ENCODE assay signal across 10 cellular contexts in the genomic region with DNA sequence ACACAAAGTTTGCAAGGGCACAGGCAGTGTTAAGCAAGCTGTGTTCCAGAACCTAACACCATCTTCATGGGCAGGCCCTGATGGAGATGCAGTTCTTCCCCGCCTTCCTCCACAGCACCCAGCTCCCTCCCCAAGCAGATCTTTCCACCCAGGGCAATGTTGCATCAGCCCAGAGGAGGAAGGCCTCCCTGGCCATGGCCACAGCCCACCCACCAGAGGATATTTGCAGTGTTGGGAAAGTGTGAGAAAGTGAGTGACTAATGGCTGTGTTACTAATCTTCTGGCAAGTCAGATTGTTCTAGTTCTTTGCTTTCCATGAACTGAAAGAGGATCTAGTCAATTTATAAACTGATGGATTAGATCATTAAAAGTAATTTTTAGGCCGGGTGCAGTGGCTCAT. TPM values are rescaled to one million over a fixed set of nuclear protein-coding genes. Genes with fewer than 3 reads are reported as not detected.
DNase-seq lines count a peak whose midpoint lies in the region; ATAC-seq and TF ChIP-seq lines count a peak whose summit lies in the region.
"Had no signal": no experiment of that assay in that cellular context is flagged by ENCODE, and none has a peak within 500 bp of the region (broad histone marks: within the 10 kb centered on the region; RNA-seq: fewer than 3 reads in every experiment).

No MANE protein-coding gene starts in this region.

- no peaks in the 10 kb centered on the region for H3K9me3 Mint-ChIP-seq in activated CD8-positive, alpha-beta T cell treated with anti-CD3 and anti-CD28 coated beads for 36 hours
- no peaks in the 10 kb centered on the region for H3K9me3 Mint-ChIP-seq in activated CD8-positive, alpha-beta T cell treated with anti-CD3 and anti-CD28 coated beads, Interleukin-2, amount 10 ng/mL, durations not matched to agents 7 days and 5 days (ENCODE audit: insufficient read depth)
- H3K9me3 Mint-ChIP-seq: brain had no signal

- H3K27ac Mint-ChIP-seq in activated CD8-positive, alpha-beta T cell treated with anti-CD3 and anti-CD28 coated beads for 36 hours: peak overlapping the region; percentile 65
- no peak overlapping the region for H3K27ac Mint-ChIP-seq in activated CD8-positive, alpha-beta T cell treated with anti-CD3 and anti-CD28 coated beads, Interleukin-2, amount 10 ng/mL, durations not matched to agents 7 days and 5 days
- H3K27ac Mint-ChIP-seq: brain had no signal

- H3K4me3 Mint-ChIP-seq in activated CD8-positive, alpha-beta T cell treated with anti-CD3 and anti-CD28 coated beads for 36 hours: no peak overlapping the region
- H3K4me3 Mint-ChIP-seq in activated CD8-positive, alpha-beta T cell treated with anti-CD3 and anti-CD28 coated beads, Interleukin-2, amount 10 ng/mL, durations not matched to agents 7 days and 5 days: no peak overlapping the region
- H3K4me3 Mint-ChIP-seq: brain had no signal

- H3K4me1 Mint-ChIP-seq in activated CD8-positive, alpha-beta T cell treated with anti-CD3 and anti-CD28 coated beads for 36 hours (ENCODE audit: low read depth): peaks cover 22% of the 10 kb centered on the region
- peaks cover 23% of the 10 kb centered on the region for H3K4me1 Mint-ChIP-seq in activated CD8-positive, alpha-beta T cell treated with anti-CD3 and anti-CD28 coated beads, Interleukin-2, amount 10 ng/mL, durations not matched to agents 7 days and 5 days (ENCODE audit: low read depth)

- peak; percentile 80 for ATAC-seq in activated CD8-positive, alpha-beta T cell treated with anti-CD3 and anti-CD28 coated beads for 36 hours
- no peak for ATAC-seq in activated CD8-positive, alpha-beta T cell treated with anti-CD3 and anti-CD28 coated beads, Interleukin-2, amount 10 ng/mL, durations not matched to agents 7 days and 5 days
- ATAC-seq in GM18858 (IDR thresholded peaks at IDR 0.05; ENCODE audit: unreplicated experiment): no peak

- H3K27me3 Mint-ChIP-seq in activated CD8-positive, alpha-beta T cell treated with anti-CD3 and anti-CD28 coated beads for 36 hours: no peaks in the 10 kb centered on the region
- H3K27me3 Mint-ChIP-seq in activated CD8-positive, alpha-beta T cell treated with anti-CD3 and anti-CD28 coated beads, Interleukin-2, amount 10 ng/mL, durations not matched to agents 7 days and 5 days (ENCODE audit: low read depth): no peaks in the 10 kb centered on the region

- DNase-seq in activated CD8-positive, alpha-beta T cell treated with anti-CD3 and anti-CD28 coated beads for 36 hours: peak; percentile 61
- no peak for DNase-seq in activated CD8-positive, alpha-beta T cell treated with anti-CD3 and anti-CD28 coated beads, Interleukin-2, amount 10 ng/mL, durations not matched to agents 7 days and 5 days
- peak; percentile 23 to 47 for DNase-seq in activated CD4-positive, alpha-beta T cell treated with anti-CD3 and anti-CD28 coated beads, Interleukin-2, amount 50 U/mL, for 48 hours
- DNase-seq in hepatic stellate cell (ENCODE audit: low spot score) (peak; percentile 44), epidermal melanocyte (ENCODE audit: insufficient read length, low spot score) (no peak), LoVo (ENCODE audit: low spot score) (no peak)
- peak; percentile 14 for DNase-seq in stimulated activated CD8-positive, alpha-beta memory T cell treated with anti-CD3 and anti-CD28 coated beads, Interleukin-4, amount 100 ng/mL, for 24 hours (ENCODE audit: low read depth)
- DNase-seq: T1000 had no signal

- intact Hi-C loops in activated CD8-positive, alpha-beta T cell treated with anti-CD3 and anti-CD28 coated beads for 36 hours (cut with micrococcal nuclease): no loop called here

- CTCF ChIA-PET in activated CD8-positive, alpha-beta T cell treated with anti-CD3 and anti-CD28 coated beads for 36 hours (lab: Charles Lee): no interaction called here
- CTCF ChIA-PET in activated CD8-positive, alpha-beta T cell treated with anti-CD3 and anti-CD28 coated beads, Interleukin-2, amount 10 ng/mL, durations not matched to agents 7 days and 5 days (lab: Charles Lee): no interaction called here

- POLR2A ChIA-PET in activated CD8-positive, alpha-beta T cell treated with anti-CD3 and anti-CD28 coated beads for 36 hours (lab: Charles Lee): interaction anchor here (0.7 kb wide), 2 partner anchors 23 to 404 kb away, joined by 4 read pairs; no protein-coding TSS in a partner anchor
- POLR2A ChIA-PET in activated CD8-positive, alpha-beta T cell treated with anti-CD3 and anti-CD28 coated beads, Interleukin-2, amount 10 ng/mL, durations not matched to agents 7 days and 5 days (lab: Charles Lee): interaction anchor here (0.6 kb wide), 1 partner anchor 466 kb away, joined by 4 read pairs; a partner anchor contains a TSS

- H3K36me3 Mint-ChIP-seq in activated CD8-positive, alpha-beta T cell treated with anti-CD3 and anti-CD28 coated beads for 36 hours (ENCODE audit: low read depth): no peaks in the 10 kb centered on the region
- H3K36me3 Mint-ChIP-seq in activated CD8-positive, alpha-beta T cell treated with anti-CD3 and anti-CD28 coated beads, Interleukin-2, amount 10 ng/mL, durations not matched to agents 7 days and 5 days (ENCODE audit: low read depth): no peaks in the 10 kb centered on the region
- H3K36me3 Mint-ChIP-seq: brain had no signal

- TF ChIP-seq CTCF in activated CD8-positive, alpha-beta T cell treated with anti-CD3 and anti-CD28 coated beads for 36 hours (IDR thresholded peaks at IDR 0.05): no peak

RNA-seq across cellular contexts. Expression of a gene that starts 42.0 kb away (rescaled TPM):
- 10 to 100 TPM; 17.8 to 21.0 TPM for total RNA-seq in activated CD8-positive, alpha-beta T cell treated with anti-CD3 and anti-CD28 coated beads for 36 hours
- 10 to 100 TPM; 53.8 to 58.9 TPM for total RNA-seq in activated CD8-positive, alpha-beta T cell treated with anti-CD3 and anti-CD28 coated beads, Interleukin-2, amount 10 ng/mL, durations not matched to agents 7 days and 5 days

Comparison
In these comparisons a context has a peak if more than half of its experiments do, and no peak if none do; other contexts are left out.
1. DNase-seq: peak in activated CD8-positive, alpha-beta T cell treated with anti-CD3 and anti-CD28 coated beads for 36 hours (single experiment), activated CD4-positive, alpha-beta T cell treated with anti-CD3 and anti-CD28 coated beads, Interleukin-2, amount 50 U/mL, for 48 hours (2 of 2), hepatic stellate cell (single experiment) and stimulated activated CD8-positive, alpha-beta memory T cell treated with anti-CD3 and anti-CD28 coated beads, Interleukin-4, amount 100 ng/mL, for 24 hours (single experiment); none in activated CD8-positive, alpha-beta T cell treated with anti-CD3 and anti-CD28 coated beads, Interleukin-2, amount 10 ng/mL, durations not matched to agents 7 days and 5 days (single experiment), epidermal melanocyte (single experiment) and LoVo (single experiment).